Comparison of ENCODE assay signal across 7 cellular contexts in the genomic region with DNA sequence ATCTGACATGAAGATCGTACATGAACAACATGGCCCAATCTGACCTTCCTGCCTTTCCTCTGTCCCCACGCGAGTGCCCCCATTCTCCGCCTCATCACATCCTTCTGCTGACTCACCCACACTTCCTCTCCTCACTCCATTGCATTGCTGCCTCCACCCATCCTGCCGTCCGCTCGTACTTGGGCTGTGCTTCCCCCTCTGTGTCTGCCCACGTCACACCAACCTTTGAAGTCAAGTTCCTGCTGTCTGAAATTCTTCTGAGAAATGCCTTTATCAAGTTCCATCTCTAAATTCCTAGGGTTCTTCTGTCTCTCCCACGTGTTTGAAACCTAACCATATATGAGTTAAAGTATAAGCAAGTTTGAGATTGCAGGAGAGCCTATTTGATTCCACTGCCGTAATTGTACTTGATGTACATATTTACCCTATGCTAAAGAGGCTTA. TPM values are rescaled to one million over a fixed set of nuclear protein-coding genes. Genes with fewer than 3 reads are reported as not detected.
A peak's percentile ranks its signal among the peaks of the same experiment; 100 is the strongest.
DNase-seq lines count a peak whose midpoint lies in the region; ATAC-seq and TF ChIP-seq lines count a peak whose summit lies in the region.

No MANE protein-coding gene starts in this region.

- peak; percentile 45 for TF ChIP-seq POLR2A in GM19193 (IDR thresholded peaks at IDR 0.05; ENCODE audit: extremely low read depth, insufficient read depth, insufficient read length)

- DNase-seq in T-helper 1 cell (peak; percentile 72 to 96 (median 78)), left lobe of liver (ENCODE audit: low spot score) (peak; percentile 57), NCI-H2107 treated with DMSO at 0.1 percent for 48 hours (lab: John Stamatoyannopoulos, UW; ENCODE audit: unreplicated experiment) (no peak)
- peak; percentile 46 for DNase-seq in activated naive CD8-positive, alpha-beta T cell treated with anti-CD3 and anti-CD28 coated beads, Interleukin-2, amount 50 U/mL, for 16 hours (ENCODE audit: low read depth, low spot score)
- peak; percentile 71 for DNase-seq in stimulated activated CD8-positive, alpha-beta memory T cell treated with anti-CD3 and anti-CD28 coated beads, Interleukin-12 subunit alpha, Interleukin-12 subunit beta, amount 100 ng/mL, for 4 hours (ENCODE audit: low read depth)

- ATAC-seq in HG03342 (IDR thresholded peaks at IDR 0.05; ENCODE audit: unreplicated experiment) (peak; percentile 98), left lobe of liver (peak; percentile 79)

RNA-seq across cellular contexts. Expression of a gene that starts 18.0 kb away (rescaled TPM):
- 8.2 TPM for total RNA-seq in left lobe of liver
